ENCODE assay signal across 24 cellular contexts in genomic region chr14:80445605-80446004, GRCh38.
DNase-seq lines count a peak whose midpoint lies in the region; ATAC-seq, FAIRE-seq and TF ChIP-seq lines count a peak whose summit lies in the region.
"Had no signal": no experiment of that assay in that cellular context is flagged by ENCODE, and none has a peak within 500 bp of the region (broad histone marks: within the 10 kb centered on the region; RNA-seq: fewer than 3 reads in every experiment).

No MANE protein-coding gene starts in this region.

- TF ChIP-seq CTCF in GM23338 (conservative IDR thresholded peaks at IDR 0.05; ENCODE audit: low read depth in 2 of 2) (no peak), WTC11 (IDR thresholded peaks at IDR 0.05) (no peak), neural progenitor cell (IDR thresholded peaks at IDR 0.05) (no peak)

- H3K27me3 Mint-ChIP-seq in GM23338 (ENCODE audit: insufficient read depth, low read depth, poor library complexity) (no peaks in the 10 kb centered on the region), WTC11 (ENCODE audit: low read depth) (peaks cover 4% of the 10 kb centered on the region; the same call in 1 of the 2 replicates), neural progenitor cell (ENCODE audit: insufficient read depth, low read depth) (no peaks in the 10 kb centered on the region)
- H3K27me3 Mint-ChIP-seq: CD4-positive, alpha-beta memory T cell; CD4-positive, CD25-positive, alpha-beta regulatory T cell; CD8-positive, alpha-beta memory T cell had no signal

- H3K36me3 ChIP-seq in GM23338 (ENCODE audit: insufficient read depth) = no peaks in the 10 kb centered on the region
- no peaks in the 10 kb centered on the region for H3K36me3 ChIP-seq in neural progenitor cell
- H3K36me3 ChIP-seq: BE2C, BLaER1 had no signal

- no peaks in the 10 kb centered on the region for H3F3A ChIP-seq in GM23338 (replicated peaks; ENCODE audit: low read depth)
- H3F3A ChIP-seq in neural progenitor cell (ENCODE audit: low read depth) = no peaks in the 10 kb centered on the region

- H3K4me1 ChIP-seq in GM23338 (ENCODE audit: insufficient read depth) (peaks cover 13% of the 10 kb centered on the region), neural progenitor cell (no peaks in the 10 kb centered on the region)
- H3K4me1 ChIP-seq: A549, BE2C, BLaER1 had no signal

- H3K4me3 ChIP-seq in GM23338 (no peak overlapping the region), neural progenitor cell (no peak overlapping the region)
- H3K4me3 ChIP-seq: A549, BLaER1, GM12878 had no signal

- no peak overlapping the region for H3K9ac ChIP-seq in neural progenitor cell
- H3K9ac ChIP-seq: BLaER1 had no signal

- no peaks in the 10 kb centered on the region for H3K27me3 ChIP-seq in GM23338 (ENCODE audit: insufficient read depth)
- no peaks in the 10 kb centered on the region for H3K27me3 ChIP-seq in neural progenitor cell
- H3K27me3 ChIP-seq: BE2C, BLaER1 had no signal

- no peaks in the 10 kb centered on the region for H3K79me2 ChIP-seq in GM23338 (replicated peaks; ENCODE audit: insufficient read depth)
- H3K79me2 ChIP-seq in neural progenitor cell (ENCODE audit: low read depth) = no peaks in the 10 kb centered on the region

- POLR2A ChIA-PET in WTC11 (lab: Charles Lee) = no interaction called here

- no peak overlapping the region for H3K27ac ChIP-seq in GM23338 (ENCODE audit: low read depth)
- H3K27ac ChIP-seq in neural progenitor cell = no peak overlapping the region
- H3K27ac ChIP-seq: 22Rv1, A549, BLaER1 had no signal

- H3K9me3 Mint-ChIP-seq in GM23338 (peaks cover 16% of the 10 kb centered on the region), WTC11 (peaks cover 44% of the 10 kb centered on the region), neural progenitor cell (peaks cover 7% of the 10 kb centered on the region)

- H3K4me2 ChIP-seq in GM23338 (peak overlapping the region; percentile 26; the same call in 1 of the 2 replicates), neural progenitor cell (no peak overlapping the region)
- H3K4me2 ChIP-seq: A549, BLaER1 had no signal

- H3K27ac Mint-ChIP-seq in GM23338 (no peak overlapping the region), WTC11 (no peak overlapping the region), neural progenitor cell (no peak overlapping the region)
- H3K27ac Mint-ChIP-seq: CD14-positive monocyte; CD4-positive, alpha-beta memory T cell; CD4-positive, CD25-positive, alpha-beta regulatory T cell; CD8-positive, alpha-beta memory T cell had no signal

- CTCF ChIA-PET in WTC11 (lab: Charles Lee) = no interaction called here

- H3K9me3 ChIP-seq in neural progenitor cell (ENCODE audit: low read depth) = no peaks in the 10 kb centered on the region
- H3K9me3 ChIP-seq: BE2C had no signal

- ATAC-seq in GM23338 (peak; percentile 67), WTC11 (peak; percentile 88)
- ATAC-seq: A549, GM12878 had no signal

- peaks cover 11% of the 10 kb centered on the region; the same call in 2 of the 3 replicates for H3K4me1 Mint-ChIP-seq in GM23338
- H3K4me1 Mint-ChIP-seq in WTC11 = peaks cover 15% of the 10 kb centered on the region
- H3K4me1 Mint-ChIP-seq in neural progenitor cell = no peaks in the 10 kb centered on the region
- H3K4me1 Mint-ChIP-seq: CD14-positive monocyte; CD4-positive, alpha-beta memory T cell; CD4-positive, CD25-positive, alpha-beta regulatory T cell; CD8-positive, alpha-beta memory T cell had no signal

- H2AFZ ChIP-seq in GM23338 (no peak overlapping the region), neural progenitor cell (replicated peaks) (peak overlapping the region; percentile 28)

- peaks cover 7% of the 10 kb centered on the region; the same call in 2 of the 3 replicates for H3K36me3 Mint-ChIP-seq in GM23338 (ENCODE audit: low read depth)
- H3K36me3 Mint-ChIP-seq in WTC11 = peaks cover 20% of the 10 kb centered on the region
- H3K36me3 Mint-ChIP-seq in neural progenitor cell = no peaks in the 10 kb centered on the region
- H3K36me3 Mint-ChIP-seq: CD14-positive monocyte; CD4-positive, alpha-beta memory T cell had no signal

- FAIRE-seq in HTR-8/SVneo (lab: Jason Lieb, UNC) = no peak
- FAIRE-seq: A549, GM12878, GM12892, GM18507 had no signal

- H4K20me1 ChIP-seq in GM23338 (replicated peaks; ENCODE audit: insufficient read depth) (no peaks in the 10 kb centered on the region), neural progenitor cell (ENCODE audit: low read depth) (no peaks in the 10 kb centered on the region)
- H4K20me1 ChIP-seq: BLaER1 had no signal

- no peak overlapping the region for H3K4me3 Mint-ChIP-seq in GM23338
- H3K4me3 Mint-ChIP-seq in WTC11 = no peak overlapping the region
- H3K4me3 Mint-ChIP-seq in neural progenitor cell = no peak overlapping the region
- H3K4me3 Mint-ChIP-seq: CD14-positive monocyte; CD4-positive, alpha-beta memory T cell; CD4-positive, CD25-positive, alpha-beta regulatory T cell; CD8-positive, alpha-beta memory T cell had no signal

- DNase-seq in GM23338 (ENCODE audit: low spot score) (no peak), WTC11 (ENCODE audit: low spot score) (no peak), neural progenitor cell (ENCODE audit: low spot score) (no peak), ACHN (no peak), HTR-8/SVneo (ENCODE audit: insufficient read length, low spot score) (no peak)
- DNase-seq: BE2C; C1 segment of cervical spinal cord; CD4-positive, alpha-beta memory T cell; CD4-positive, CD25-positive, alpha-beta regulatory T cell; CD8-positive, alpha-beta memory T cell; COR-L47; DMS 273 treated with DMSO at 0.1 percent for 48 hours; DMS153; DMS53; DMS79; DND-41; GDM1 had no signal

- in situ Hi-C loops in ACHN (cut with HindIII; ENCODE audit: low pct_ligation_motif_present, low pct_unique_long_range_greater_than_20kb, low sequenced_read_pairs) = no loop called here

- H3K9me2 ChIP-seq in GM23338 (ENCODE audit: insufficient read depth) = no peaks in the 10 kb centered on the region

TF ChIP-seq in GM23338, 12 proteins besides CTCF, POLR2A, EP300 and RAD21:
- TF ChIP-seq NANOG (IDR thresholded peaks at IDR 0.05; ENCODE audit: borderline replicate concordance) (no peak), JUNB (IDR thresholded peaks at IDR 0.05; ENCODE audit: unreplicated experiment) (no peak)
- TF ChIP-seq, protein P1, sequence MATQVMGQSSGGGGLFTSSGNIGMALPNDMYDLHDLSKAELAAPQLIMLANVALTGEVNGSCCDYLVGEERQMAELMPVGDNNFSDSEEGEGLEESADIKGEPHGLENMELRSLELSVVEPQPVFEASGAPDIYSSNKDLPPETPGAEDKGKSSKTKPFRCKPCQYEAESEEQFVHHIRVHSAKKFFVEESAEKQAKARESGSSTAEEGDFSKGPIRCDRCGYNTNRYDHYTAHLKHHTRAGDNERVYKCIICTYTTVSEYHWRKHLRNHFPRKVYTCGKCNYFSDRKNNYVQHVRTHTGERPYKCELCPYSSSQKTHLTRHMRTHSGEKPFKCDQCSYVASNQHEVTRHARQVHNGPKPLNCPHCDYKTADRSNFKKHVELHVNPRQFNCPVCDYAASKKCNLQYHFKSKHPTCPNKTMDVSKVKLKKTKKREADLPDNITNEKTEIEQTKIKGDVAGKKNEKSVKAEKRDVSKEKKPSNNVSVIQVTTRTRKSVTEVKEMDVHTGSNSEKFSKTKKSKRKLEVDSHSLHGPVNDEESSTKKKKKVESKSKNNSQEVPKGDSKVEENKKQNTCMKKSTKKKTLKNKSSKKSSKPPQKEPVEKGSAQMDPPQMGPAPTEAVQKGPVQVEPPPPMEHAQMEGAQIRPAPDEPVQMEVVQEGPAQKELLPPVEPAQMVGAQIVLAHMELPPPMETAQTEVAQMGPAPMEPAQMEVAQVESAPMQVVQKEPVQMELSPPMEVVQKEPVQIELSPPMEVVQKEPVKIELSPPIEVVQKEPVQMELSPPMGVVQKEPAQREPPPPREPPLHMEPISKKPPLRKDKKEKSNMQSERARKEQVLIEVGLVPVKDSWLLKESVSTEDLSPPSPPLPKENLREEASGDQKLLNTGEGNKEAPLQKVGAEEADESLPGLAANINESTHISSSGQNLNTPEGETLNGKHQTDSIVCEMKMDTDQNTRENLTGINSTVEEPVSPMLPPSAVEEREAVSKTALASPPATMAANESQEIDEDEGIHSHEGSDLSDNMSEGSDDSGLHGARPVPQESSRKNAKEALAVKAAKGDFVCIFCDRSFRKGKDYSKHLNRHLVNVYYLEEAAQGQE (IDR thresholded peaks at IDR 0.05; ENCODE audit: unreplicated experiment) = no peak

TF ChIP-seq in WTC11, 78 proteins besides CTCF, POLR2A, EP300 and RAD21 (continues in another document):
- TF ChIP-seq NFYB (CRISPR knock-in tag; conservative IDR thresholded peaks at IDR 0.05; ENCODE audit: low read depth) (no peak), ETV6 (CRISPR knock-in tag; IDR thresholded peaks at IDR 0.05) (no peak), JAZF1 (CRISPR knock-in tag; IDR thresholded peaks at IDR 0.05) (no peak), AR (CRISPR knock-in tag; IDR thresholded peaks at IDR 0.05) (no peak), FOXP1 (CRISPR knock-in tag; IDR thresholded peaks at IDR 0.05; ENCODE audit: borderline replicate concordance) (no peak), ZNF396 (CRISPR knock-in tag; IDR thresholded peaks at IDR 0.05; ENCODE audit: borderline replicate concordance) (no peak), CREB1 (CRISPR knock-in tag; IDR thresholded peaks at IDR 0.05) (no peak), SMAD4 (CRISPR knock-in tag; IDR thresholded peaks at IDR 0.05) (no peak), ZNF219 (CRISPR knock-in tag; IDR thresholded peaks at IDR 0.05; ENCODE audit: borderline replicate concordance) (no peak)
